Comparison of ENCODE assay signal across 1 cellular context in the genomic region with DNA sequence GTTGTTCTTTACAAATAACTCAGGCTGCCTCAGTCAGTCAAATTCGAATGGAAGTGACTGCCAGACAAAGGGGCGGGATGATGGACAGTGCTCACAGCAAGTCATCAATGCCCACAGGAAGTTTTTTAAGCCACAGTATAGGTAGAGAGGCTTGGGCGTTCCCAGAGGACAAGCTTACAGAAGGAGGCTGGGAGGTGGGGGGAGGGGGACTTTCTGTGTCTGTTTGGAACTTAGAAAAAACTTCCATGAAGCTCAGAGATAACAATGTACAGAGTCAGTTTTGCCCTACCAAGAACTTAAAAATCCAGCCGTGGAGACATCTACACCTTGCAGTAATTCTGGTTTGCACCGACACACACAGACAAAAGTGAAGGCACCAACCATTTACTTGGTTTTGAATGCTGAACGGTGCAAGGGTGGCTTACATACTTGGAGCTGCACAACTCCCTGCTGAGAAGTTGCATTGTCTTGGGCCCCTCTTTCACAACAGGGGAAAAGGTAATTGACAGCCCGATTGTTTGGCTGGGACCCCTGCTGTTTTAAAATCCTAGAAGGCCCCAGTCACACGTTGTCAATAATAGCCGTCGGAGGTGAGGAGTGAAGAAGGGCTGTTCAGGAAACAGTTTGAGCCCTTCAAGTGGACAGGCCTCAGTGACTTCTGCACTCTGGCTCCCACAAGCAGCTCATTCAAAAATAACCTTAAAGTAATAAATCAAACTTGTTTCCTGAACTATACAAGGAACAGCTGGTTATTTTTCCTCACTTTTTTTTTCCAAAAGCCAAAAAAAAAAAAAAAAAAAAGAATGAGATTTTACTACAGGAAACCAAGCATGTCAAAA.
TF ChIP-seq lines count a peak whose summit lies in the region.

No MANE protein-coding gene starts in this region.

TF ChIP-seq in GM23338, 12 proteins besides CTCF, POLR2A, EP300 and RAD21 (continued from another document):
- TF ChIP-seq, protein P1, sequence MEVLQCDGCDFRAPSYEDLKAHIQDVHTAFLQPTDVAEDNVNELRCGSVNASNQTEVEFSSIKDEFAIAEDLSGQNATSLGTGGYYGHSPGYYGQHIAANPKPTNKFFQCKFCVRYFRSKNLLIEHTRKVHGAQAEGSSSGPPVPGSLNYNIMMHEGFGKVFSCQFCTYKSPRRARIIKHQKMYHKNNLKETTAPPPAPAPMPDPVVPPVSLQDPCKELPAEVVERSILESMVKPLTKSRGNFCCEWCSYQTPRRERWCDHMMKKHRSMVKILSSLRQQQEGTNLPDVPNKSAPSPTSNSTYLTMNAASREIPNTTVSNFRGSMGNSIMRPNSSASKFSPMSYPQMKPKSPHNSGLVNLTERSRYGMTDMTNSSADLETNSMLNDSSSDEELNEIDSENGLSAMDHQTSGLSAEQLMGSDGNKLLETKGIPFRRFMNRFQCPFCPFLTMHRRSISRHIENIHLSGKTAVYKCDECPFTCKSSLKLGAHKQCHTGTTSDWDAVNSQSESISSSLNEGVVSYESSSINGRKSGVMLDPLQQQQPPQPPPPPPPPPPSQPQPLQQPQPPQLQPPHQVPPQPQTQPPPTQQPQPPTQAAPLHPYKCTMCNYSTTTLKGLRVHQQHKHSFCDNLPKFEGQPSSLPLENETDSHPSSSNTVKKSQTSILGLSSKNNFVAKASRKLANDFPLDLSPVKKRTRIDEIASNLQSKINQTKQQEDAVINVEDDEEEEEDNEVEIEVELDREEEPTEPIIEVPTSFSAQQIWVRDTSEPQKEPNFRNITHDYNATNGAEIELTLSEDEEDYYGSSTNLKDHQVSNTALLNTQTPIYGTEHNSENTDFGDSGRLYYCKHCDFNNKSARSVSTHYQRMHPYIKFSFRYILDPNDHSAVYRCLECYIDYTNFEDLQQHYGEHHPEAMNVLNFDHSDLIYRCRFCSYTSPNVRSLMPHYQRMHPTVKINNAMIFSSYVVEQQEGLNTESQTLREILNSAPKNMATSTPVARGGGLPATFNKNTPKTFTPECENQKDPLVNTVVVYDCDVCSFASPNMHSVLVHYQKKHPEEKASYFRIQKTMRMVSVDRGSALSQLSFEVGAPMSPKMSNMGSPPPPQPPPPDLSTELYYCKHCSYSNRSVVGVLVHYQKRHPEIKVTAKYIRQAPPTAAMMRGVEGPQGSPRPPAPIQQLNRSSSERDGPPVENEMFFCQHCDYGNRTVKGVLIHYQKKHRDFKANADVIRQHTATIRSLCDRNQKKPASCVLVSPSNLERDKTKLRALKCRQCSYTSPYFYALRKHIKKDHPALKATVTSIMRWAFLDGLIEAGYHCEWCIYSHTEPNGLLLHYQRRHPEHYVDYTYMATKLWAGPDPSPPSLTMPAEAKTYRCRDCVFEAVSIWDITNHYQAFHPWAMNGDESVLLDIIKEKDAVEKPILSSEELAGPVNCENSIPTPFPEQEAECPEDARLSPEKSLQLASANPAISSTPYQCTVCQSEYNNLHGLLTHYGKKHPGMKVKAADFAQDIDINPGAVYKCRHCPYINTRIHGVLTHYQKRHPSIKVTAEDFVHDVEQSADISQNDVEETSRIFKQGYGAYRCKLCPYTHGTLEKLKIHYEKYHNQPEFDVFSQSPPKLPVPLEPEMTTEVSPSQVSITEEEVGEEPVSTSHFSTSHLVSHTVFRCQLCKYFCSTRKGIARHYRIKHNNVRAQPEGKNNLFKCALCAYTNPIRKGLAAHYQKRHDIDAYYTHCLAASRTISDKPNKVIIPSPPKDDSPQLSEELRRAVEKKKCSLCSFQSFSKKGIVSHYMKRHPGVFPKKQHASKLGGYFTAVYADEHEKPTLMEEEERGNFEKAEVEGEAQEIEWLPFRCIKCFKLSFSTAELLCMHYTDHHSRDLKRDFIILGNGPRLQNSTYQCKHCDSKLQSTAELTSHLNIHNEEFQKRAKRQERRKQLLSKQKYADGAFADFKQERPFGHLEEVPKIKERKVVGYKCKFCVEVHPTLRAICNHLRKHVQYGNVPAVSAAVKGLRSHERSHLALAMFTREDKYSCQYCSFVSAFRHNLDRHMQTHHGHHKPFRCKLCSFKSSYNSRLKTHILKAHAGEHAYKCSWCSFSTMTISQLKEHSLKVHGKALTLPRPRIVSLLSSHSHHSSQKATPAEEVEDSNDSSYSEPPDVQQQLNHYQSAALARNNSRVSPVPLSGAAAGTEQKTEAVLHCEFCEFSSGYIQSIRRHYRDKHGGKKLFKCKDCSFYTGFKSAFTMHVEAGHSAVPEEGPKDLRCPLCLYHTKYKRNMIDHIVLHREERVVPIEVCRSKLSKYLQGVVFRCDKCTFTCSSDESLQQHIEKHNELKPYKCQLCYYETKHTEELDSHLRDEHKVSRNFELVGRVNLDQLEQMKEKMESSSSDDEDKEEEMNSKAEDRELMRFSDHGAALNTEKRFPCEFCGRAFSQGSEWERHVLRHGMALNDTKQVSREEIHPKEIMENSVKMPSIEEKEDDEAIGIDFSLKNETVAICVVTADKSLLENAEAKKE (CRISPR knock-in tag; IDR thresholded peaks at IDR 0.05) = peak; percentile 86
